9 cellular contexts compared by ENCODE assay signal in the genomic region with DNA sequence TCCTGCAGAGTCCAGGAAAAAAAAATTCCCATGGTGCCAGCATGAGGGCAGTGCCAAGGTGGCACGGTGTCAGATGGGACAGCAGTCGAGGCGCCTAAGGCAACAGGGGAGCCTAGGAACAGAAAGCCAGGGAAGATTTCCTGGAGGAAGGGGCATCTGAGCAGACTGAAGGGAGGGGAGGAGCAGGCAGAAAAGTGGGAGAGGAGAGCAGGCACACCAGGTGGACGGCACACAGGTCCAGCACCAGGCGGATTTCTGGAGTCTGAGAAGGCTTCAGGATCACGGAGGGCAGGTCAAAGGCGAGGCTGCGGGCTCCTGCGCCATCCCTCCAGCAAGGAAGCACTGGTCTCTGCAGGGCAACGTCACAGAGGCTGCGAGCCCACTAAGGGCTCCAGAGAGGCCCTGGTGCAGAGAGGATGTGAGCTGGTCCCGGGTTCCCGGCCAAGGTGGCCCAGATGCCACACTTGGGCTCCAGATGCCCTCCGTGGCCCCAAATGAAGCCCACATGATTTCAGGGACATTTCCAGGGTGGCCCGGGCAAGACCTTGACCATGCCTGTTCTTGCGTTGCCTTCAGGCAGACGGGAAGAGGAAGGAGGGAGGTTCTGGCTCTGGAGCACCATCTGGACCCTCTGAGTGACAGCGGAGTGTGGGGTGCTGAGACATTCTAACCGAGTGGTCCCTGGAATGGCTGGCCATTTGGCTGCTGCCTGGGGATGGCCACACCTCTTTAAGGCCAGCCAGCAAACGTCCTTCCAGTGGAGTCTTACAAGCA. TPM values are rescaled to one million over a fixed set of nuclear protein-coding genes. Genes with fewer than 3 reads are reported as not detected.
DNase-seq lines count a peak whose midpoint lies in the region; ATAC-seq, FAIRE-seq and TF ChIP-seq lines count a peak whose summit lies in the region.
"Had no signal": no experiment of that assay in that cellular context is flagged by ENCODE, and none has a peak within 500 bp of the region (broad histone marks: within the 10 kb centered on the region; RNA-seq: fewer than 3 reads in every experiment).

No MANE protein-coding gene starts in this region.

- no peak for TF ChIP-seq POLR2A in HepG2 (IDR thresholded peaks at IDR 0.05; ENCODE audit: insufficient read depth in 1 of 2, low read depth in 2 of 2, low read length in 2 of 2)
- TF ChIP-seq POLR2A in testis (IDR thresholded peaks at IDR 0.05), result no peak

- POLR2A ChIA-PET in HepG2 (lab: Yijun Ruan, JAX), result no interaction called here

- H3K9me3 Mint-ChIP-seq in HFFc6, result no peaks in the 10 kb centered on the region
- H3K9me3 Mint-ChIP-seq: activated naive CD4-positive, alpha-beta T cell treated with anti-CD3 and anti-CD28 coated beads, Interleukin-2, amount 50 U/mL, for 72 hours had no signal

- peaks cover 83% of the 10 kb centered on the region for H3K79me2 ChIP-seq in HepG2 (ENCODE audit: insufficient read depth, low read length)

- intact Hi-C loops in Right ventricle myocardium inferior (cut with DNase I) (no loop called here), right cardiac atrium (cut with DNase I) (loop anchor here in 2 of 4 donors (10.0 kb wide), 1 partner anchor 140 kb away; no protein-coding TSS in a partner anchor), ascending aorta (cut with DNase I) (loop anchor here (5.0 kb wide), 2 partner anchors 287 to 1563 kb away; a partner anchor contains a TSS), HepG2 (cut with micrococcal nuclease; ENCODE audit: unreplicated experiment) (no loop called here), testis (cut with DNase I; ENCODE audit: low total_unique reads) (no loop called here)

- CTCF ChIA-PET in HepG2 (lab: Yijun Ruan, JAX; ENCODE audit: low intra/inter-chr PET ratio, low total read pairs), result no interaction called here

- in situ Hi-C loops in HepG2 (cut with HindIII; ENCODE audit: extremely low pct_ligation_motif_present, low pct_unique_long_range_greater_than_20kb), result no loop called here

- H3K27me3 ChIP-seq in right cardiac atrium (ENCODE audit: control insufficient read depth, insufficient read depth) (no peaks in the 10 kb centered on the region), ascending aorta (no peaks in the 10 kb centered on the region), HepG2 (ENCODE audit: control insufficient read depth in 1 of 2, insufficient read depth in 2 of 2, low read length in 2 of 2) (no peaks in the 10 kb centered on the region; a peak in 1 of 5 replicates), testis (no peaks in the 10 kb centered on the region)

- no peak overlapping the region for H3K27ac Mint-ChIP-seq in HFFc6

- WGBS in right cardiac atrium, result 84% methylated on average over 20 of the region's 20 CpGs
- WGBS in HepG2 (ENCODE audit: low lambda C conversion rate), result 88% methylated on average over 19 of the region's 20 CpGs
- 53 to 69% methylated on average over 11 to 20 of the region's 20 CpGs for WGBS in testis, 2 donors

- H3K9ac ChIP-seq in HepG2 (ENCODE audit: insufficient read depth, low read depth, low read length), result peak overlapping the region; percentile 87; the same call in 1 of the 2 replicates

- no peak overlapping the region for H3K4me3 Mint-ChIP-seq in HFFc6

- H3K36me3 ChIP-seq in ascending aorta (no peaks in the 10 kb centered on the region), HepG2 (replicated peaks in 1 of 2; ENCODE audit: control insufficient read depth in 1 of 2, insufficient read depth in 2 of 2, low read length in 2 of 2) (peaks cover 13 to 51% of the 10 kb centered on the region in 2 experiments), testis (ENCODE audit: low read depth, missing control alignments) (no peaks in the 10 kb centered on the region)

- H3K9me3 ChIP-seq in right cardiac atrium (ENCODE audit: control insufficient read depth, low read length), result no peaks in the 10 kb centered on the region
- no peaks in the 10 kb centered on the region for H3K9me3 ChIP-seq in ascending aorta
- H3K9me3 ChIP-seq in HepG2 (ENCODE audit: low read length), result no peaks in the 10 kb centered on the region
- no peaks in the 10 kb centered on the region for H3K9me3 ChIP-seq in testis

- no peak overlapping the region for H2AFZ ChIP-seq in HepG2 (ENCODE audit: low read length)

- H3K4me3 ChIP-seq in right cardiac atrium (ENCODE audit: low read length) (no peak overlapping the region), ascending aorta (no peak overlapping the region), HepG2 (replicated peaks in 1 of 3; ENCODE audit: insufficient read depth in 1 of 3, low read depth in 2 of 3, low read length in 3 of 3) (peak overlapping the region; percentile 82 to 97 (median 92); a peak in 3 of 6 replicates), testis (peak overlapping the region in 1 of 2 donors; percentile 89)

- no peak for FAIRE-seq in HepG2 (lab: Jason Lieb, UNC)

- TF ChIP-seq RAD21 in HepG2 (CRISPR knock-in tag; IDR thresholded peaks at IDR 0.05), result no peak

- peaks cover 82% of the 10 kb centered on the region for H4K20me1 ChIP-seq in HepG2 (ENCODE audit: insufficient read depth, low read length)

- peak; percentile 17 for ATAC-seq in Right ventricle myocardium inferior
- no peak for ATAC-seq in right cardiac atrium
- ATAC-seq in HepG2, result no peak
- no peak for ATAC-seq in GM21528 (IDR thresholded peaks at IDR 0.05; ENCODE audit: low FRiP score, unreplicated experiment)
- ATAC-seq: activated naive CD4-positive, alpha-beta T cell treated with anti-CD3 and anti-CD28 coated beads, Interleukin-2, amount 50 U/mL, for 72 hours had no signal

- H3K27me3 Mint-ChIP-seq in HFFc6 (ENCODE audit: insufficient read depth), result peaks cover 2% of the 10 kb centered on the region; the same call in 1 of the 2 replicates

- TF ChIP-seq CTCF in ascending aorta (IDR thresholded peaks at IDR 0.05) (no peak), HepG2 (CRISPR knock-in tag; IDR thresholded peaks at IDR 0.05) (no peak), testis (IDR thresholded peaks at IDR 0.05) (no peak), HFFc6 (IDR thresholded peaks at IDR 0.05) (no peak)

- TF ChIP-seq EP300 in HepG2 (IDR thresholded peaks at IDR 0.05; ENCODE audit: low read depth in 2 of 2, low read length in 2 of 2) (no peak), HepG2 (CRISPR knock-in tag; IDR thresholded peaks at IDR 0.05; ENCODE audit: borderline replicate concordance) (no peak)

- no peaks in the 10 kb centered on the region; the same call in 1 of the 2 replicates for H3K36me3 Mint-ChIP-seq in HFFc6 (ENCODE audit: low read depth)
- H3K36me3 Mint-ChIP-seq: activated naive CD4-positive, alpha-beta T cell treated with anti-CD3 and anti-CD28 coated beads, Interleukin-2, amount 50 U/mL, for 72 hours had no signal

- H3K4me1 Mint-ChIP-seq in HFFc6 (ENCODE audit: low read depth), result peaks cover 31% of the 10 kb centered on the region

- H3K4me1 ChIP-seq in right cardiac atrium (ENCODE audit: control insufficient read depth, insufficient read depth, low read length) (peaks cover 3% of the 10 kb centered on the region), ascending aorta (peaks cover 18 to 26% of the 10 kb centered on the region in 2 donors), HepG2 (ENCODE audit: insufficient read depth, low read length) (peaks cover 80% of the 10 kb centered on the region), testis (peaks cover 63% of the 10 kb centered on the region)

- DNase-seq in Right ventricle myocardium inferior (ENCODE audit: missing footprints), result peak; percentile 60
- DNase-seq in right cardiac atrium, result no peak
- peak; percentile 6 to 61 for DNase-seq in ascending aorta (ENCODE audit: low spot score in 2 of 2)
- DNase-seq in HepG2 (ENCODE audit: low spot score), result no peak
- DNase-seq in testis, result peak; percentile 16
- no peak for DNase-seq in HFFc6
- no peak for DNase-seq in Kasumi-1 (lab: John Stamatoyannopoulos, UW)

- peak overlapping the region; percentile 98 for H3K4me2 ChIP-seq in HepG2 (ENCODE audit: low read depth, low read length)

- BruUV-seq in HepG2 (replicated peaks; lab: Mats Ljungman, UMichigan), result no TSS peak

- H3K27ac ChIP-seq in right cardiac atrium (ENCODE audit: low read length), result no peak overlapping the region
- H3K27ac ChIP-seq in ascending aorta, result no peak overlapping the region
- H3K27ac ChIP-seq in HepG2 (ENCODE audit: extremely low read length, insufficient read depth, low read length), result no peak overlapping the region
- no peak overlapping the region for H3K27ac ChIP-seq in testis

TF ChIP-seq in HepG2, 621 proteins besides CTCF, POLR2A, EP300 and RAD21 (continues in another document):
- TF ChIP-seq HNRNPL (IDR thresholded peaks at IDR 0.05; ENCODE audit: low read depth, low read length) (peak; percentile 95), ZNF883 (CRISPR knock-in tag; IDR thresholded peaks at IDR 0.05; ENCODE audit: not compliant biosample characterization) (peak; percentile 17), PAX8 (CRISPR knock-in tag; IDR thresholded peaks at IDR 0.05; ENCODE audit: borderline replicate concordance) (no peak)

RNA-seq across cellular contexts. Expression of a gene that starts 4.1 kb away (rescaled TPM):
- total RNA-seq in Right ventricle myocardium inferior (34.9 TPM), right cardiac atrium (10 to 100 TPM; 13.3 to 28.4 (median 21.1) TPM), ascending aorta (42.7 TPM), HepG2 (2016; rRNA removed; fragmentation: Illumina TruSeq; extraction: Trizol) (68.4 and 84.6 TPM in 2 replicates), testis (100 to 1,000 TPM; 143 to 203 TPM)
- polyA plus RNA-seq in right cardiac atrium (19.8 TPM), HepG2 (2011; rRNA removed) (34.5 and 42.2 TPM in 2 replicates), testis (ENCODE audit: insufficient read depth, low read depth, low replicate concordance) (58.7 TPM)
- total RNA-seq in HepG2 (2016; cell fraction: cytosol; rRNA removed; fragmentation: Illumina TruSeq; extraction: Trizol; ENCODE audit: low read depth), result 8.0 TPM in 2 replicates
- total RNA-seq in HepG2 (2016; cell fraction: insoluble cytoplasmic fraction; rRNA removed; fragmentation: Illumina TruSeq; extraction: Trizol), result 60.2 and 86.4 TPM in 2 replicates
- total RNA-seq in HepG2 (2016; cell fraction: membrane; rRNA removed; fragmentation: Illumina TruSeq; extraction: Trizol), result 38.4 and 40.3 TPM in 2 replicates
- 59.1 and 66.3 TPM in 2 replicates for total RNA-seq in HepG2 (2016; cell fraction: nucleus; rRNA removed; fragmentation: Illumina TruSeq; extraction: Trizol)
- 35.2 and 53.7 TPM in 2 replicates for polyA plus RNA-seq in HepG2 (2011; cell fraction: cytosol; rRNA removed)
- 38.8 and 44.3 TPM in 2 replicates for polyA plus RNA-seq in HepG2 (2011; cell fraction: nucleus; rRNA removed)
- polyA plus RNA-seq in HepG2 (2012), result 50.2 and 79.5 TPM in 2 replicates
- 5.2 and 5.6 TPM in 2 replicates for polyA plus RNA-seq in HepG2 (2016; cell fraction: cytosol; fragmentation: Illumina TruSeq; extraction: Trizol; ENCODE audit: low read depth)
- 70.3 and 83.1 TPM in 2 replicates for polyA plus RNA-seq in HepG2 (2016; cell fraction: insoluble cytoplasmic fraction; fragmentation: Illumina TruSeq; extraction: Trizol; ENCODE audit: low read depth)
- polyA plus RNA-seq in HepG2 (2016; cell fraction: membrane; fragmentation: Illumina TruSeq; extraction: Trizol; ENCODE audit: low read depth), result 24.6 and 27.0 TPM in 2 replicates
- polyA plus RNA-seq in HepG2 (2016; cell fraction: nucleus; fragmentation: Illumina TruSeq; extraction: Trizol; ENCODE audit: insufficient read depth, low read depth), result 106 and 113 TPM in 2 replicates
- polyA minus RNA-seq in HepG2 (2011; rRNA and poly(A)+ RNA removed; ENCODE audit: low replicate concordance), result 7.6 and 148 TPM in 2 replicates
- 47.4 and 52.3 TPM in 2 replicates for polyA minus RNA-seq in HepG2 (2011; cell fraction: cytosol; rRNA and poly(A)+ RNA removed)
- polyA minus RNA-seq in HepG2 (2011; cell fraction: nucleus; rRNA and poly(A)+ RNA removed), result 39.0 and 60.8 TPM in 2 replicates
- total RNA-seq in HFFc6 (2021; fragmentation: NEBNext Ultra II Directional; extraction: Animal tissue kit (Norgen Biotek cat#: 25700)), result 10 to 100 TPM; 18.5 to 27.2 (median 24.3) TPM

Comparison
In these comparisons a context has a peak if more than half of its experiments do, and no peak if none do; other contexts are left out.
1. DNase-seq: peak in Right ventricle myocardium inferior (single experiment), ascending aorta (2 of 2) and testis (single experiment); none in right cardiac atrium (0 of 3), HepG2 (single experiment), HFFc6 (single experiment) and Kasumi-1 (0 of 2).
2. H3K4me3 ChIP-seq: peak in HepG2 (3 of 3); none in right cardiac atrium (single experiment) and ascending aorta (0 of 2).